In the genomic region with DNA sequence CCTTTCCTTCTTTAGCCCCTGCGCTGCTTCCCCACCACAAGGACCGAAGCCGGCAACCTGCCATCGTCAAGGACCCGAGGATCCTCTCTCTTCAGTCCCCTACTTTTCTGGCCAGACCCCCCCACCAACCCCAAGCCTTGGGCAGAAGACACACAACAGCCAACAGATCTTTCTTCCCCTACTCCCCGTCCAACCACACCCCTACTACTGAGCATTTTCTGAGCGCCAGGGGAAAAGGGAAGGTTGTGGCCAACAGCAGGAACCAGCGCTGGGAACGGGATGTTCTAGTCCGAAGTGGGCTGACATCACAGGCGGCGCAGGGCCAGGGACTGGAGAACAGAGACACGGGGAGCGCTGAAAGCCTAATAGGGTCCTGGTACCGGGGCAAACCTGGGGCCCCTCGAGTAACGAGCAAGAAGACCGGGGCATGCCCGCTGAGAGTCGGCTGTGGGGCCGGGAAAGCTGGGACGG, we compare ENCODE assay signal across 8 cellular contexts. TPM values are rescaled to one million over a fixed set of nuclear protein-coding genes. Genes with fewer than 3 reads are reported as not detected.
A peak's percentile ranks its signal among the peaks of the same experiment; 100 is the strongest.
DNase-seq lines count a peak whose midpoint lies in the region; ATAC-seq and TF ChIP-seq lines count a peak whose summit lies in the region.

No MANE protein-coding gene starts in this region.

- no peak for TF ChIP-seq CTCF in colonic mucosa (IDR thresholded peaks at IDR 0.05)

- H3K27me3 ChIP-seq in colonic mucosa = no peaks in the 10 kb centered on the region

- ATAC-seq in activated CD4-positive, alpha-beta T cell treated with anti-CD3 and anti-CD28 coated beads for 36 hours = no peak
- ATAC-seq in left colon (no peak), GM19324 (IDR thresholded peaks at IDR 0.05; ENCODE audit: low FRiP score, unreplicated experiment) (no peak)

- H3K27me3 Mint-ChIP-seq in activated CD4-positive, alpha-beta T cell treated with anti-CD3 and anti-CD28 coated beads for 36 hours = no peaks in the 10 kb centered on the region
- H3K27me3 Mint-ChIP-seq in stimulated activated naive CD8-positive, alpha-beta T cell treated with anti-CD3 and anti-CD28 coated beads, Interleukin-15, Interleukin-2, amounts not matched to agents 100 ng/mL and 50 ng/mL, for 24 hours = no peaks in the 10 kb centered on the region

- H3K27ac Mint-ChIP-seq in activated CD4-positive, alpha-beta T cell treated with anti-CD3 and anti-CD28 coated beads for 36 hours = peak overlapping the region; percentile 80
- H3K27ac Mint-ChIP-seq in stimulated activated naive CD8-positive, alpha-beta T cell treated with anti-CD3 and anti-CD28 coated beads, Interleukin-15, Interleukin-2, amounts not matched to agents 100 ng/mL and 50 ng/mL, for 24 hours = no peak overlapping the region

- no peaks in the 10 kb centered on the region for H3K9me3 Mint-ChIP-seq in activated CD4-positive, alpha-beta T cell treated with anti-CD3 and anti-CD28 coated beads for 36 hours (ENCODE audit: low read depth)
- no peaks in the 10 kb centered on the region for H3K9me3 Mint-ChIP-seq in stimulated activated naive CD8-positive, alpha-beta T cell treated with anti-CD3 and anti-CD28 coated beads, Interleukin-15, Interleukin-2, amounts not matched to agents 100 ng/mL and 50 ng/mL, for 24 hours

- intact Hi-C loops in activated CD4-positive, alpha-beta T cell treated with anti-CD3 and anti-CD28 coated beads for 36 hours (cut with DNase I, micrococcal nuclease) = loop anchor here (1.0 to 10.0 kb wide), 9 partner anchors 12 to 907 kb away; a partner anchor contains a TSS
- intact Hi-C loops in colonic mucosa (cut with DNase I) (no loop called here), left colon (cut with DNase I, micrococcal nuclease) (no loop called here)

- no peak overlapping the region for H3K4me3 Mint-ChIP-seq in activated CD4-positive, alpha-beta T cell treated with anti-CD3 and anti-CD28 coated beads for 36 hours
- H3K4me3 Mint-ChIP-seq in stimulated activated naive CD8-positive, alpha-beta T cell treated with anti-CD3 and anti-CD28 coated beads, Interleukin-15, Interleukin-2, amounts not matched to agents 100 ng/mL and 50 ng/mL, for 24 hours = peak overlapping the region; percentile 93

- H3K4me1 Mint-ChIP-seq in activated CD4-positive, alpha-beta T cell treated with anti-CD3 and anti-CD28 coated beads for 36 hours = peaks cover 30% of the 10 kb centered on the region
- H3K4me1 Mint-ChIP-seq in stimulated activated naive CD8-positive, alpha-beta T cell treated with anti-CD3 and anti-CD28 coated beads, Interleukin-15, Interleukin-2, amounts not matched to agents 100 ng/mL and 50 ng/mL, for 24 hours (ENCODE audit: low read depth) = peaks cover 19% of the 10 kb centered on the region

- H3K9ac ChIP-seq in colonic mucosa (ENCODE audit: low read depth in 2 of 2, low read length in 2 of 2) = peak overlapping the region; percentile 93 to 100

- H3K9me3 ChIP-seq in colonic mucosa = no peaks in the 10 kb centered on the region

- H3K4me1 ChIP-seq in colonic mucosa = peaks cover 21% of the 10 kb centered on the region

- peak; percentile 64 for DNase-seq in activated CD4-positive, alpha-beta T cell treated with anti-CD3 and anti-CD28 coated beads for 36 hours
- DNase-seq in activated CD4-positive, alpha-beta T cell treated with anti-CD3 and anti-CD28 coated beads, Interleukin-2, amount 50 U/mL, for 1 hour = no peak
- DNase-seq in OCI-M1 (lab: John Stamatoyannopoulos, UW) (peak; percentile 60), colonic mucosa (peak; percentile 80), left colon (peak; percentile 83 to 92), T1000 (lab: John Stamatoyannopoulos, UW) (no peak)

- H3K36me3 Mint-ChIP-seq in activated CD4-positive, alpha-beta T cell treated with anti-CD3 and anti-CD28 coated beads for 36 hours (ENCODE audit: low read depth) = peaks cover 24% of the 10 kb centered on the region
- peaks cover 25% of the 10 kb centered on the region for H3K36me3 Mint-ChIP-seq in stimulated activated naive CD8-positive, alpha-beta T cell treated with anti-CD3 and anti-CD28 coated beads, Interleukin-15, Interleukin-2, amounts not matched to agents 100 ng/mL and 50 ng/mL, for 24 hours (ENCODE audit: low read depth)

- peak overlapping the region; percentile 93 for H3K27ac ChIP-seq in colonic mucosa

- POLR2A ChIA-PET in activated CD4-positive, alpha-beta T cell treated with anti-CD3 and anti-CD28 coated beads for 36 hours (lab: Charles Lee) = interaction anchor here (0.9 to 1.7 kb wide), 5 partner anchors 11 to 27 kb away, joined by 4 to 14 read pairs (median 6); no protein-coding TSS in a partner anchor

- H3K36me3 ChIP-seq in colonic mucosa = peaks cover 24% of the 10 kb centered on the region

- H3K4me3 ChIP-seq in colonic mucosa = peak overlapping the region; percentile 55

- CTCF ChIA-PET in activated CD4-positive, alpha-beta T cell treated with anti-CD3 and anti-CD28 coated beads for 36 hours (lab: Charles Lee) = interaction anchor here (1.0 to 1.4 kb wide), 3 partner anchors 10 to 25 kb away, joined by 3 to 4 read pairs (median 4); no protein-coding TSS in a partner anchor

RNA-seq across cellular contexts. Expression of a gene that starts 0.5 kb away (rescaled TPM):
- 10 to 100 TPM; 46.5 to 55.9 TPM for total RNA-seq in activated CD4-positive, alpha-beta T cell treated with anti-CD3 and anti-CD28 coated beads for 36 hours
- 10 to 100 TPM; 19.7 to 43.6 TPM for total RNA-seq in colonic mucosa
- 100 to 1,000 TPM in 1 of 2 donors, 10 to 100 TPM in 1; 35.0 to 113 TPM for total RNA-seq in left colon

RNA-seq across cellular contexts. Expression of a gene that starts 11.1 kb away (rescaled TPM):
- 10 to 100 TPM; 26.7 to 27.8 TPM for total RNA-seq in activated CD4-positive, alpha-beta T cell treated with anti-CD3 and anti-CD28 coated beads for 36 hours
- total RNA-seq in colonic mucosa (10 to 100 TPM; 34.0 to 38.8 TPM), left colon (10 to 100 TPM; 45.1 to 56.3 TPM)

RNA-seq across cellular contexts. Expression of a gene that starts 24.5 kb away (rescaled TPM):
- total RNA-seq in activated CD4-positive, alpha-beta T cell treated with anti-CD3 and anti-CD28 coated beads for 36 hours = 10 to 100 TPM; 24.0 to 34.4 TPM
- total RNA-seq in colonic mucosa (10 to 100 TPM; 13.2 to 17.0 TPM), left colon (10 to 100 TPM; 11.3 to 12.6 TPM)

RNA-seq across cellular contexts. Expression of a gene that starts 27.8 kb away (rescaled TPM):
- 1 to 10 TPM; 2.4 to 3.2 TPM for total RNA-seq in activated CD4-positive, alpha-beta T cell treated with anti-CD3 and anti-CD28 coated beads for 36 hours
- total RNA-seq in colonic mucosa (not detected), left colon (not detected)

RNA-seq across cellular contexts. Expression of a gene that starts 33.4 kb away (rescaled TPM):
- total RNA-seq in activated CD4-positive, alpha-beta T cell treated with anti-CD3 and anti-CD28 coated beads for 36 hours = under 1 TPM; 0.27 to 0.28 TPM
- total RNA-seq in colonic mucosa = not detected
- total RNA-seq in left colon = not detected

Comparison
In these comparisons a context has a peak if more than half of its experiments do, and no peak if none do; other contexts are left out.
1. DNase-seq: peak in activated CD4-positive, alpha-beta T cell treated with anti-CD3 and anti-CD28 coated beads for 36 hours (single experiment), OCI-M1 (single experiment), colonic mucosa (single experiment) and left colon (2 of 2); none in activated CD4-positive, alpha-beta T cell treated with anti-CD3 and anti-CD28 coated beads, Interleukin-2, amount 50 U/mL, for 1 hour (single experiment) and T1000 (single experiment).
2. intact Hi-C loops: an anchor here in activated CD4-positive, alpha-beta T cell treated with anti-CD3 and anti-CD28 coated beads for 36 hours (1.0 to 10.0 kb wide); none called in colonic mucosa and left colon.